In the genomic region with DNA sequence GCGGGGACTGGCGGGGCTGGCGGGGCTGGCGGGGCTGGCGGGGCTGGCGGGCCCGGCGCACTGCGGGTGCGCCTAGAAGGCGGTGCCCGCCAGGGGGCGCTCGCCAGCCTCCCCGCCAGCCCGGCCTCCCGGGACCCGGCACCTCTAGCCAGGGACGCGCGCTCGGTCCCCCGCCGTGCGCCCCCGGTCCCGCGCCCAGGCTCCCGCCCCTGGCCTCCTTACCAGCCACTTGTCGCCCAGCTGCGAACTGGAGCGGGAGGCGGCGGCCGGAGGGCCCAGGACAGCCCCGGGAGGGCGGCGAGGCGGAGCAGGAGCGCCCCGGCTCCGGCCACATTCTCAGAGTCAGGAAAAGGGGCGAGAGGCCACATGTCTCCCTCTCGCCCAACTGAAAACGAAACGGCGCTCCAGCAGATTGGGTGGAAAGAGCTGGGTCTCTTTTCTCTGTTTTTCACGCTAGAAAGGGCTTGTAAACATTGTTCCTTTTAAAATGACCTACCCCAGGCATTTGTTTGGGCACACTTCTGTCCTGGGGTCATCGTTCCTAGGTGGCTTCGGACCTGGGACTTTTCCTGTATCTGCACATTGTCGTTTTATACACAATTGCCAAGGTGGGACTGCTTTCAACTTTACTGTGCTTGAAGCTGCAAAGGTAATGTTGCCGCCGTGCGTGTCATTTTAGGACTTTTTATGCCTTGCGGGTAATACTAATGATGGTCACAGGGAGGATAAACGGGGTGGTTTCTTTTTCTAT, we compare ENCODE assay signal across 8 cellular contexts. TPM values are rescaled to one million over a fixed set of nuclear protein-coding genes. Genes with fewer than 3 reads are reported as not detected.
DNase-seq lines count a peak whose midpoint lies in the region; ATAC-seq and TF ChIP-seq lines count a peak whose summit lies in the region.

No MANE protein-coding gene starts in this region.

- no peaks in the 10 kb centered on the region for H3K27me3 Mint-ChIP-seq in naive thymus-derived CD4-positive, alpha-beta T cell
- peaks cover 76% of the 10 kb centered on the region for H3K27me3 Mint-ChIP-seq in stimulated activated memory B cell treated with anti-CD40 and anti-IgM and Interleukin-4, amounts not matched to agents 10 μg/mL and 1 μg/mL and 100 μg/mL, for 72 hours

- peaks cover 11% of the 10 kb centered on the region for H3K27me3 ChIP-seq in fibroblast of lung (ENCODE audit: control insufficient read depth, insufficient read depth, low read length)
- no peaks in the 10 kb centered on the region for H3K27me3 ChIP-seq in naive thymus-derived CD4-positive, alpha-beta T cell (ENCODE audit: control insufficient read depth in 2 of 2, insufficient read depth in 2 of 2, low read length in 2 of 2)

- peaks cover 27% of the 10 kb centered on the region for H3K4me1 ChIP-seq in OCI-LY7 (ENCODE audit: insufficient read depth, low read length, poor library complexity, severe bottlenecking)
- no peaks in the 10 kb centered on the region for H3K4me1 ChIP-seq in fibroblast of lung (ENCODE audit: control insufficient read depth, extremely low read depth, insufficient read depth, low read length)
- H3K4me1 ChIP-seq in naive thymus-derived CD4-positive, alpha-beta T cell (ENCODE audit: control insufficient read depth in 2 of 2, insufficient read depth in 2 of 2, low read length in 2 of 2) = peaks cover 33 to 42% of the 10 kb centered on the region in 2 donors

- H4K20me1 ChIP-seq in OCI-LY7 (ENCODE audit: insufficient read depth, low read length) (no peaks in the 10 kb centered on the region), fibroblast of lung (ENCODE audit: control insufficient read depth, extremely low read depth, insufficient read depth, low read length) (no peaks in the 10 kb centered on the region)

- DNase-seq in SHP77 (lab: John Stamatoyannopoulos, UW) (peak; percentile 8 to 33), SHP77 treated with DMSO at 0.1 percent for 48 hours (lab: John Stamatoyannopoulos, UW) (no peak), OCI-LY7 (ENCODE audit: low spot score) (peak; percentile 85), activated T-helper 1 cell treated with Interleukin-2 at 50 U/mL for 16 hours (ENCODE audit: low read depth) (peak; percentile 79), fibroblast of lung (ENCODE audit: low read depth in 2 of 2) (peak; percentile 56 to 64)
- DNase-seq in naive thymus-derived CD4-positive, alpha-beta T cell = peak; percentile 74 to 95 (median 84)

- intact Hi-C loops in OCI-LY7 (cut with micrococcal nuclease; ENCODE audit: unreplicated experiment) = loop anchor here (2.0 kb wide), 1 partner anchor 98 kb away; no protein-coding TSS in a partner anchor
- intact Hi-C loops in naive thymus-derived CD4-positive, alpha-beta T cell (cut with micrococcal nuclease) = loop anchor here (1.0 to 10.0 kb wide), 8 partner anchors 21 to 832 kb away; a partner anchor contains a TSS

- peaks cover 25% of the 10 kb centered on the region for H3K36me3 ChIP-seq in OCI-LY7 (ENCODE audit: insufficient read depth, low read length)
- no peaks in the 10 kb centered on the region for H3K36me3 ChIP-seq in fibroblast of lung (ENCODE audit: control insufficient read depth, insufficient read depth, low read length)
- peaks cover 0 to 12% (median 0%) of the 10 kb centered on the region in 3 experiments for H3K36me3 ChIP-seq in naive thymus-derived CD4-positive, alpha-beta T cell (ENCODE audit: control insufficient read depth in 2 of 3, insufficient read depth in 3 of 3, low read length in 3 of 3)

- CTCF ChIA-PET in OCI-LY7 (lab: Charles Lee; ENCODE audit: unreplicated experiment) = interaction anchor here (0.6 kb wide), 2 partner anchors 185 to 570 kb away, joined by 3 read pairs; no protein-coding TSS in a partner anchor
- CTCF ChIA-PET in naive thymus-derived CD4-positive, alpha-beta T cell (lab: Charles Lee) = interaction anchor here (0.5 to 9.0 kb wide), 11 partner anchors 9 to 134 kb away, joined by 3 to 206 read pairs (median 4); no protein-coding TSS in a partner anchor

- H3K9me2 ChIP-seq in OCI-LY7 (ENCODE audit: insufficient read depth, low read length) = no peaks in the 10 kb centered on the region

- H3K9me3 ChIP-seq in OCI-LY7 (ENCODE audit: low read length) = no peaks in the 10 kb centered on the region
- no peaks in the 10 kb centered on the region for H3K9me3 ChIP-seq in fibroblast of lung (ENCODE audit: control insufficient read depth, insufficient read depth, low read depth, low read length)
- H3K9me3 ChIP-seq in naive thymus-derived CD4-positive, alpha-beta T cell (ENCODE audit: control insufficient read depth in 2 of 3, low read length in 3 of 3) = no peaks in the 10 kb centered on the region

- ATAC-seq in HG02970 (IDR thresholded peaks at IDR 0.05; ENCODE audit: low FRiP score, unreplicated experiment) = peak; percentile 82
- ATAC-seq in naive thymus-derived CD4-positive, alpha-beta T cell = peak; percentile 92
- ATAC-seq in stimulated activated memory B cell treated with anti-CD40 and anti-IgM and Interleukin-4, amounts not matched to agents 10 μg/mL and 1 μg/mL and 100 μg/mL, for 72 hours = peak; percentile 94

- peaks cover 35 to 67% (median 56%) of the 10 kb centered on the region in 7 donors for H3K4me1 Mint-ChIP-seq in naive thymus-derived CD4-positive, alpha-beta T cell
- H3K4me1 Mint-ChIP-seq in stimulated activated memory B cell treated with anti-CD40 and anti-IgM and Interleukin-4, amounts not matched to agents 10 μg/mL and 1 μg/mL and 100 μg/mL, for 72 hours = peaks cover 19% of the 10 kb centered on the region

- no peaks in the 10 kb centered on the region for H3K9me3 Mint-ChIP-seq in naive thymus-derived CD4-positive, alpha-beta T cell
- H3K9me3 Mint-ChIP-seq in stimulated activated memory B cell treated with anti-CD40 and anti-IgM and Interleukin-4, amounts not matched to agents 10 μg/mL and 1 μg/mL and 100 μg/mL, for 72 hours = no peaks in the 10 kb centered on the region

- peak; percentile 46 for TF ChIP-seq CTCF in OCI-LY7 (conservative IDR thresholded peaks at IDR 0.05; ENCODE audit: low read length)
- TF ChIP-seq CTCF in fibroblast of lung (conservative IDR thresholded peaks at IDR 0.05 in 1 of 2, IDR thresholded peaks at IDR 0.05 in 1 of 2; ENCODE audit: low read depth in 1 of 2, low read length in 2 of 2) = peak; percentile 14 to 30

- H3K4me3 ChIP-seq in OCI-LY7 (ENCODE audit: low read depth, low read length, poor library complexity, severe bottlenecking) (peak overlapping the region; percentile 71), fibroblast of lung (replicated peaks in 1 of 4; ENCODE audit: control extremely low read depth in 1 of 4, insufficient read depth in 1 of 4, low read depth in 3 of 4, low read length in 4 of 4) (peak overlapping the region; percentile 59 to 75 (median 61))
- peak overlapping the region; percentile 88 for H3K4me3 ChIP-seq in naive thymus-derived CD4-positive, alpha-beta T cell (ENCODE audit: low read length)

- peak overlapping the region; percentile 86 to 99 (median 93) for H3K4me3 Mint-ChIP-seq in naive thymus-derived CD4-positive, alpha-beta T cell
- H3K4me3 Mint-ChIP-seq in stimulated activated memory B cell treated with anti-CD40 and anti-IgM and Interleukin-4, amounts not matched to agents 10 μg/mL and 1 μg/mL and 100 μg/mL, for 72 hours = peak overlapping the region; percentile 70

- H3K4me2 ChIP-seq in OCI-LY7 (ENCODE audit: low read length) (peak overlapping the region; percentile 78), fibroblast of lung (ENCODE audit: extremely low read depth, insufficient read depth, low read length) (peak overlapping the region; percentile 87)

- peaks cover 0 to 60% (median 23%) of the 10 kb centered on the region in 5 donors for H3K36me3 Mint-ChIP-seq in naive thymus-derived CD4-positive, alpha-beta T cell
- H3K36me3 Mint-ChIP-seq in stimulated activated memory B cell treated with anti-CD40 and anti-IgM and Interleukin-4, amounts not matched to agents 10 μg/mL and 1 μg/mL and 100 μg/mL, for 72 hours = no peaks in the 10 kb centered on the region

- BruUV-seq in OCI-LY7 (replicated peaks; lab: Mats Ljungman, UMichigan) = TSS peak; percentile 72

- peak overlapping the region; percentile 94 to 99 (median 98) for H3K27ac Mint-ChIP-seq in naive thymus-derived CD4-positive, alpha-beta T cell
- H3K27ac Mint-ChIP-seq in stimulated activated memory B cell treated with anti-CD40 and anti-IgM and Interleukin-4, amounts not matched to agents 10 μg/mL and 1 μg/mL and 100 μg/mL, for 72 hours = no peak overlapping the region

- H3K9ac ChIP-seq in fibroblast of lung (ENCODE audit: insufficient read depth, low read length) = peak overlapping the region; percentile 20

- H3K79me2 ChIP-seq in OCI-LY7 (ENCODE audit: insufficient read depth, low read depth, low read length) (peaks cover 6% of the 10 kb centered on the region; the same call in 1 of the 2 replicates), fibroblast of lung (ENCODE audit: control insufficient read depth, insufficient read depth, low read length) (no peaks in the 10 kb centered on the region)

- H3K27ac ChIP-seq in OCI-LY7 (ENCODE audit: low read depth, low read length, poor library complexity, severe bottlenecking) = peak overlapping the region; percentile 47
- H3K27ac ChIP-seq in fibroblast of lung (ENCODE audit: insufficient read depth, low read length) = no peak overlapping the region
- peak overlapping the region; percentile 94 for H3K27ac ChIP-seq in naive thymus-derived CD4-positive, alpha-beta T cell (ENCODE audit: low read depth, low read length)

- H2AFZ ChIP-seq in OCI-LY7 (ENCODE audit: low read length) = peak overlapping the region; percentile 88
- peak overlapping the region; percentile 63 for H2AFZ ChIP-seq in fibroblast of lung (ENCODE audit: low read length)

- POLR2A ChIA-PET in OCI-LY7 (lab: Charles Lee) = no interaction called here
- POLR2A ChIA-PET in naive thymus-derived CD4-positive, alpha-beta T cell (lab: Charles Lee) = interaction anchor here (0.6 to 10.5 kb wide), 12 partner anchors 9 to 106 kb away, joined by 3 to 378 read pairs (median 4); no protein-coding TSS in a partner anchor

RNA-seq across cellular contexts. Expression of a gene that starts 0.4 kb away (rescaled TPM):
- total RNA-seq in OCI-LY7 (2014; rRNA removed; shearing (Covaris generic)) = 6.9 and 7.8 TPM in 2 replicates
- total RNA-seq in OCI-LY7 (2022) (4.0 and 4.2 TPM in 2 replicates), fibroblast of lung (under 0.01 and 0.26 TPM in 2 replicates)
- polyA plus RNA-seq in fibroblast of lung = 0.01 and 0.05 TPM in 2 replicates
- not detected in 2 replicates for polyA plus RNA-seq in fibroblast of lung (2012)
- not detected in 2 replicates for polyA minus RNA-seq in fibroblast of lung (ENCODE audit: low replicate concordance)
- total RNA-seq in naive thymus-derived CD4-positive, alpha-beta T cell = 10 to 100 TPM; 45.9 to 68.3 (median 65.8) TPM
- polyA plus RNA-seq in naive thymus-derived CD4-positive, alpha-beta T cell = 10 to 100 TPM; 44.3 to 74.5 TPM

Comparison
In these comparisons a context has a peak if more than half of its experiments do, and no peak if none do; other contexts are left out.
1. RNA of a gene that starts 0.4 kb away (total RNA-seq): 45.9 to 68.3 TPM in naive thymus-derived CD4-positive, alpha-beta T cell; 4.0 to 7.8 TPM in OCI-LY7 and under 0.01 to 0.26 TPM in fibroblast of lung; every median in the first group is over 4 times any median in the second.
2. Peak in every context shown above with its lines, with median percentiles within 50 percentile points of each other: ATAC-seq and H3K4me3 ChIP-seq.